ENCODE assay signal across 9 cellular contexts in the genomic region with DNA sequence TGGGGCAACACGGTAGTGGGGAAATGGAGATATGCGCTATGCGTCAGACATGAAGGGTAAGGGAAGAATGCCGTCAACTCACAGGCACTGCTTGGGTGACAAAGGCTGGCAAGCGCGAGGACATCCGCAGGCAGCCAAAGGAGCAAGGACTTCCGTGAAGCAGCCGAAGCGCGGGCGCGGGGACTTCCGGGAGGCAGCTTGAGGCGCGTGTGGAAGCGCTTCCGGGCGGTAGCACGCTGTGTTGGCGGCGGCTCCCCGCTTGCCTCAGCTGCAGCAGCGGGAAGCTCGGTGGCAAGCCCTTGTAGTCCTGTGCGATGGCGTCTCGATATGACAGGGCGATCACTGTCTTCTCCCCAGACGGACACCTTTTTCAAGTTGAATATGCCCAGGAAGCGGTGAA.
DNase-seq lines count a peak whose midpoint lies in the region; ATAC-seq and TF ChIP-seq lines count a peak whose summit lies in the region.
"Had no signal": no experiment of that assay in that cellular context is flagged by ENCODE, and none has a peak within 500 bp of the region (broad histone marks: within the 10 kb centered on the region; RNA-seq: fewer than 3 reads in every experiment).

A gene (plus strand): TSS at position 218 of the 400 bp plus-strand sequence. CDS start 97 bp downstream, at position 315.

- no peaks in the 10 kb centered on the region for H3K9me3 Mint-ChIP-seq in T-helper 2 cell treated with Interferon-gamma antibody and Interleukin-4, amounts not matched to agents 5 μg/mL and 100 μg/mL, for 36 hours
- H3K9me3 Mint-ChIP-seq: neural crest cell had no signal

- ATAC-seq in GM21360 (IDR thresholded peaks at IDR 0.05; ENCODE audit: unreplicated experiment): no peak
- ATAC-seq in GM18861 (IDR thresholded peaks at IDR 0.05; ENCODE audit: unreplicated experiment): no peak

- peak within 1 kb of the TSS; percentile 88 for H3K27ac Mint-ChIP-seq in T-helper 2 cell treated with Interferon-gamma antibody and Interleukin-4, amounts not matched to agents 5 μg/mL and 100 μg/mL, for 36 hours

- no peak within 1 kb of the TSS for H3K27ac ChIP-seq in brain microvascular endothelial cell

- H3K4me1 Mint-ChIP-seq in T-helper 2 cell treated with Interferon-gamma antibody and Interleukin-4, amounts not matched to agents 5 μg/mL and 100 μg/mL, for 36 hours (ENCODE audit: low read depth): peaks cover 6% of the 10 kb centered on the region
- H3K4me1 Mint-ChIP-seq: neural crest cell had no signal

- H3K4me3 Mint-ChIP-seq in T-helper 2 cell treated with Interferon-gamma antibody and Interleukin-4, amounts not matched to agents 5 μg/mL and 100 μg/mL, for 36 hours: peak within 1 kb of the TSS; percentile 80
- H3K4me3 Mint-ChIP-seq: neural crest cell had no signal

- H3K4me3 ChIP-seq in brain microvascular endothelial cell (ENCODE audit: low read depth, low read length): peak within 1 kb of the TSS; percentile 4

- H3K27me3 ChIP-seq in brain microvascular endothelial cell (replicated peaks): no peaks in the 10 kb centered on the region

- no peak for TF ChIP-seq CTCF in brain microvascular endothelial cell (IDR thresholded peaks at IDR 0.05; ENCODE audit: low read depth, low read length, missing control alignments)

- DNase-seq in D341Med (ENCODE audit: low spot score) (peak; percentile 30), brain microvascular endothelial cell (no peak), GM03348 (ENCODE audit: low spot score) (no peak), NCI-H226 (no peak)
- peak; percentile 51 for DNase-seq in T-helper 2 cell treated with Interferon-gamma antibody and Interleukin-4, amounts not matched to agents 5 μg/mL and 100 μg/mL, for 36 hours (ENCODE audit: low spot score)
- DNase-seq in stimulated activated CD4-positive, alpha-beta T cell treated with anti-CD3 and anti-CD28 coated beads, Interleukin-12 subunit alpha, Interleukin-12 subunit beta, amount 100 ng/mL, for 4 hours: peak; percentile 37

- in situ Hi-C loops in brain microvascular endothelial cell (cut with HindIII; ENCODE audit: low pct_ligation_motif_present, low sequenced_read_pairs): no loop called here

- no peaks in the 10 kb centered on the region for H3K36me3 ChIP-seq in brain microvascular endothelial cell (replicated peaks)

- peaks cover 6% of the 10 kb centered on the region for H3K27me3 Mint-ChIP-seq in T-helper 2 cell treated with Interferon-gamma antibody and Interleukin-4, amounts not matched to agents 5 μg/mL and 100 μg/mL, for 36 hours (ENCODE audit: low read depth)

- no peaks in the 10 kb centered on the region for H3K36me3 Mint-ChIP-seq in T-helper 2 cell treated with Interferon-gamma antibody and Interleukin-4, amounts not matched to agents 5 μg/mL and 100 μg/mL, for 36 hours (ENCODE audit: low read depth)

Comparison
In these comparisons a context has a peak if more than half of its experiments do, and no peak if none do; other contexts are left out.
1. DNase-seq: peak in D341Med (single experiment), T-helper 2 cell treated with Interferon-gamma antibody and Interleukin-4, amounts not matched to agents 5 μg/mL and 100 μg/mL, for 36 hours (single experiment) and stimulated activated CD4-positive, alpha-beta T cell treated with anti-CD3 and anti-CD28 coated beads, Interleukin-12 subunit alpha, Interleukin-12 subunit beta, amount 100 ng/mL, for 4 hours (single experiment); none in brain microvascular endothelial cell (single experiment), GM03348 (single experiment) and NCI-H226 (single experiment).